In the genomic region with DNA sequence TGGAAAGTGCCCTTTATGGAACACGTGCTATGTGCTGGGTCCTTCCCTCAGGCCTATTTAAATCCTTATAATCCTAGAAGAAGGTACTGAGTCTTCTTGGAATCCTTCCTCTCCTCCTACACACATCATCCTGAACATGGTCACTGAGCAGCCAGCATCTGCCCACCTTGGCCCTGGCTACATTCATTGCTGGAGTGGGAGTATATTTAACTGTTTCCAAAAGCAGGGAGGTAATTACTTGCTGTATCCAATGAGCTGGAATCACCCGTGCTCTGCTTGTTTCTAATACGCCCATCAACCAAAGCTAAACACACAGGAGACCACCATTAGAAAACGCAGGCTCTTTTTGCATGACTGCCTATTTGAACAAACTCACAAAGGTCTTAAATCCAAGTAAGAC, we compare ENCODE assay signal across 18 cellular contexts.
DNase-seq lines count a peak whose midpoint lies in the region; ATAC-seq, FAIRE-seq and TF ChIP-seq lines count a peak whose summit lies in the region.
"Had no signal": no experiment of that assay in that cellular context is flagged by ENCODE, and none has a peak within 500 bp of the region (broad histone marks: within the 10 kb centered on the region; RNA-seq: fewer than 3 reads in every experiment).

No MANE protein-coding gene starts in this region.

- TF ChIP-seq POLR2A in HepG2 (IDR thresholded peaks at IDR 0.05; ENCODE audit: insufficient read depth in 1 of 2, low read depth in 2 of 2, low read length in 2 of 2), result no peak

- CTCF ChIA-PET in HepG2 (lab: Yijun Ruan, JAX; ENCODE audit: low intra/inter-chr PET ratio, low total read pairs), result no interaction called here

- H3K36me3 ChIP-seq in astrocyte (ENCODE audit: insufficient read depth, low read length) (no peaks in the 10 kb centered on the region), osteoblast (ENCODE audit: insufficient read depth, low read length) (no peaks in the 10 kb centered on the region), kidney (ENCODE audit: control insufficient read depth in 1 of 2, insufficient read depth in 2 of 2, low read length in 2 of 2) (no peaks in the 10 kb centered on the region), HepG2 (replicated peaks in 1 of 2; ENCODE audit: control insufficient read depth in 1 of 2, insufficient read depth in 2 of 2, low read length in 2 of 2) (no peaks in the 10 kb centered on the region)

- under 1% methylated on average over 4 of the region's 4 CpGs for WGBS in HepG2 (ENCODE audit: low lambda C conversion rate)

- H3K36me3 Mint-ChIP-seq in astrocyte (ENCODE audit: low read depth, unreplicated experiment), result peaks cover 2% of the 10 kb centered on the region
- H3K36me3 Mint-ChIP-seq: CD4-positive, alpha-beta memory T cell had no signal

- H3K27ac ChIP-seq in astrocyte (ENCODE audit: low read depth, low read length), result no peak overlapping the region
- H3K27ac ChIP-seq in osteoblast (ENCODE audit: low read depth, low read length), result no peak overlapping the region
- no peak overlapping the region for H3K27ac ChIP-seq in kidney (ENCODE audit: low read depth in 2 of 2, low read length in 2 of 2)
- H3K27ac ChIP-seq in HepG2 (ENCODE audit: extremely low read length, insufficient read depth, low read length), result no peak overlapping the region

- intact Hi-C loops in kidney (cut with DNase I) (no loop called here), HepG2 (cut with micrococcal nuclease; ENCODE audit: unreplicated experiment) (no loop called here)

- no peaks in the 10 kb centered on the region for H3K4me1 ChIP-seq in astrocyte (ENCODE audit: insufficient read depth, low read length)
- no peaks in the 10 kb centered on the region for H3K4me1 ChIP-seq in osteoblast (ENCODE audit: insufficient read depth, low read length)
- peaks cover 0 to 2% of the 10 kb centered on the region in 2 donors for H3K4me1 ChIP-seq in kidney (ENCODE audit: control insufficient read depth in 1 of 2, insufficient read depth in 1 of 2, low read depth in 1 of 2, low read length in 2 of 2)
- no peaks in the 10 kb centered on the region for H3K4me1 ChIP-seq in HepG2 (ENCODE audit: insufficient read depth, low read length)

- POLR2A ChIA-PET in HepG2 (lab: Yijun Ruan, JAX), result no interaction called here

- BruUV-seq in HepG2 (replicated peaks; lab: Mats Ljungman, UMichigan), result no TSS peak

- TF ChIP-seq CTCF in astrocyte (IDR thresholded peaks at IDR 0.05; ENCODE audit: insufficient read depth, low read depth, low read length) (no peak), osteoblast (IDR thresholded peaks at IDR 0.05; ENCODE audit: extremely low read depth, low read depth, low read length) (no peak), kidney (IDR thresholded peaks at IDR 0.05; ENCODE audit: borderline replicate concordance, extremely low read depth, insufficient read depth) (no peak), HepG2 (CRISPR knock-in tag; IDR thresholded peaks at IDR 0.05) (no peak)

- no peak overlapping the region for H3K4me2 ChIP-seq in astrocyte (ENCODE audit: low read length)
- H3K4me2 ChIP-seq in osteoblast (ENCODE audit: insufficient read depth, low read length), result no peak overlapping the region
- H3K4me2 ChIP-seq in HepG2 (ENCODE audit: low read depth, low read length), result no peak overlapping the region
- H3K4me2 ChIP-seq: GM23338 had no signal

- no peak for TF ChIP-seq RAD21 in HepG2 (CRISPR knock-in tag; IDR thresholded peaks at IDR 0.05)

- H3K27me3 ChIP-seq in astrocyte (ENCODE audit: insufficient read depth, low read length), result no peaks in the 10 kb centered on the region
- H3K27me3 ChIP-seq in osteoblast (ENCODE audit: insufficient read depth, low read length), result no peaks in the 10 kb centered on the region
- H3K27me3 ChIP-seq in HepG2 (ENCODE audit: control insufficient read depth in 1 of 2, insufficient read depth in 2 of 2, low read length in 2 of 2), result peaks cover 0 to 5% of the 10 kb centered on the region in 2 experiments; a peak in 1 of 5 replicates

- H3K79me2 ChIP-seq in astrocyte (ENCODE audit: insufficient read depth, low read length) (no peaks in the 10 kb centered on the region), osteoblast (ENCODE audit: insufficient read depth, low read length) (no peaks in the 10 kb centered on the region), HepG2 (ENCODE audit: insufficient read depth, low read length) (no peaks in the 10 kb centered on the region)

- in situ Hi-C loops in HepG2 (cut with HindIII; ENCODE audit: extremely low pct_ligation_motif_present, low pct_unique_long_range_greater_than_20kb), result no loop called here

- H2AFZ ChIP-seq in astrocyte (ENCODE audit: low read depth, low read length), result no peak overlapping the region
- no peak overlapping the region for H2AFZ ChIP-seq in osteoblast (ENCODE audit: low read length)
- H2AFZ ChIP-seq in HepG2 (ENCODE audit: low read length), result no peak overlapping the region
- H2AFZ ChIP-seq: GM23338 had no signal

- H3K9me3 Mint-ChIP-seq in astrocyte (ENCODE audit: unreplicated experiment), result no peaks in the 10 kb centered on the region
- H3K9me3 Mint-ChIP-seq: GM23338, H9, HFFc6 had no signal

- no peak for ATAC-seq in HG03469 (IDR thresholded peaks at IDR 0.05; ENCODE audit: unreplicated experiment)
- ATAC-seq in HepG2, result no peak
- ATAC-seq: HCT116 had no signal

- H3K4me3 ChIP-seq in astrocyte (ENCODE audit: insufficient read depth, low read depth, low read length) (no peak overlapping the region), osteoblast (ENCODE audit: insufficient read depth, low read length) (no peak overlapping the region), kidney (ENCODE audit: low read length in 2 of 2) (no peak overlapping the region), HepG2 (replicated peaks in 1 of 3; ENCODE audit: insufficient read depth in 1 of 3, low read depth in 2 of 3, low read length in 3 of 3) (no peak overlapping the region)
- H3K4me3 ChIP-seq: GM23338 had no signal

- H3K4me3 Mint-ChIP-seq in astrocyte (ENCODE audit: unreplicated experiment), result no peak overlapping the region
- H3K4me3 Mint-ChIP-seq: CD4-positive, alpha-beta memory T cell; GM23338; H9; HFFc6 had no signal

- peaks cover 4% of the 10 kb centered on the region for H3K4me1 Mint-ChIP-seq in astrocyte (ENCODE audit: low read depth, unreplicated experiment)
- H3K4me1 Mint-ChIP-seq: CD4-positive, alpha-beta memory T cell had no signal

- H3K27me3 Mint-ChIP-seq in astrocyte (ENCODE audit: low read depth, unreplicated experiment), result no peaks in the 10 kb centered on the region

- H4K20me1 ChIP-seq in astrocyte (ENCODE audit: insufficient read depth, low read length) (no peaks in the 10 kb centered on the region), osteoblast (ENCODE audit: insufficient read depth, low read length) (peaks cover 2% of the 10 kb centered on the region), HepG2 (ENCODE audit: insufficient read depth, low read length) (no peaks in the 10 kb centered on the region)

- TF ChIP-seq EP300 in HepG2 (IDR thresholded peaks at IDR 0.05; ENCODE audit: low read depth in 2 of 2, low read length in 2 of 2), result no peak
- no peak for TF ChIP-seq EP300 in HepG2 (CRISPR knock-in tag; IDR thresholded peaks at IDR 0.05; ENCODE audit: borderline replicate concordance)

- H3K9me3 ChIP-seq in astrocyte (ENCODE audit: insufficient read depth, low read depth, low read length) (no peaks in the 10 kb centered on the region), osteoblast (ENCODE audit: low read depth, low read length) (no peaks in the 10 kb centered on the region), kidney (ENCODE audit: control insufficient read depth in 1 of 2, low read length in 2 of 2) (no peaks in the 10 kb centered on the region), HepG2 (ENCODE audit: low read length) (no peaks in the 10 kb centered on the region)

- H3K27ac Mint-ChIP-seq in astrocyte (ENCODE audit: unreplicated experiment), result no peak overlapping the region
- H3K27ac Mint-ChIP-seq: CD4-positive, alpha-beta memory T cell; GM23338; H9; HFFc6 had no signal

- peak; percentile 39 for FAIRE-seq in astrocyte (lab: Jason Lieb, UNC)
- no peak for FAIRE-seq in kidney (lab: Jason Lieb, UNC)
- no peak for FAIRE-seq in HepG2 (lab: Jason Lieb, UNC)
- FAIRE-seq: G401.6, GM19239 had no signal

- DNase-seq in astrocyte (ENCODE audit: low read depth) (no peak), left kidney (ENCODE audit: low read depth, low spot score) (peak; percentile 64), osteoblast (ENCODE audit: insufficient read length, low spot score, missing footprints) (peak; percentile 32), kidney (no peak), HepG2 (ENCODE audit: low spot score) (no peak)
- DNase-seq: C1 segment of cervical spinal cord; Calu3; CD4-positive, alpha-beta memory T cell; COR-L47; DMS53; DMS79 treated with DMSO at 0.1 percent for 48 hours; H9; HFFc6 had no signal

- H3K9ac ChIP-seq in astrocyte (ENCODE audit: low read length) (no peak overlapping the region), kidney (ENCODE audit: low read length in 2 of 2) (no peak overlapping the region), HepG2 (ENCODE audit: insufficient read depth, low read depth, low read length) (no peak overlapping the region)

TF ChIP-seq in HepG2, 621 proteins besides CTCF, POLR2A, EP300 and RAD21 (continues in another document):
- TF ChIP-seq FOXC1 (CRISPR knock-in tag; IDR thresholded peaks at IDR 0.05; ENCODE audit: borderline replicate concordance) (no peak), MATR3 (CRISPR knock-in tag; IDR thresholded peaks at IDR 0.05) (no peak), NFE2 (CRISPR knock-in tag; IDR thresholded peaks at IDR 0.05) (no peak), FOXA3 (CRISPR knock-in tag; IDR thresholded peaks at IDR 0.05) (no peak)
- TF ChIP-seq, protein P1, sequence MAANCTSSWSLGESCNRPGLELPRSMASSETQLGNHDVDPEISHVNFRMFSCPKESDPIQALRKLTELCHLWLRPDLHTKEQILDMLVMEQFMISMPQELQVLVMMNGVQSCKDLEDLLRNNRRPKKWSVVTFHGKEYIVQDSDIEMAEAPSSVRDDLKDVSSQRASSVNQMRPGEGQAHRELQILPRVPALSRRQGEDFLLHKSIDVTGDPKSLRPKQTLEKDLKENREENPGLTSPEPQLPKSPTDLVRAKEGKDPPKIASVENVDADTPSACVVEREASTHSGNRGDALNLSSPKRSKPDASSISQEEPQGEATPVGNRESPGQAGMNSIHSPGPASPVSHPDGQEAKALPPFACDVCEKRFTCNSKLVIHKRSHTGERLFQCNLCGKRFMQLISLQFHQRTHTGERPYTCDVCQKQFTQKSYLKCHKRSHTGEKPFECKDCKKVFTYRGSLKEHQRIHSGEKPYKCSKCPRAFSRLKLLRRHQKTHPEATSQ (CRISPR knock-in tag; IDR thresholded peaks at IDR 0.05; ENCODE audit: borderline replicate concordance), result no peak

Comparison
In these comparisons a context has a peak if more than half of its experiments do, and no peak if none do; other contexts are left out.
1. DNase-seq: peak in left kidney (single experiment) and osteoblast (single experiment); none in astrocyte (single experiment), kidney (single experiment) and HepG2 (single experiment).